ENCODE assay signal across 23 cellular contexts in the genomic region with DNA sequence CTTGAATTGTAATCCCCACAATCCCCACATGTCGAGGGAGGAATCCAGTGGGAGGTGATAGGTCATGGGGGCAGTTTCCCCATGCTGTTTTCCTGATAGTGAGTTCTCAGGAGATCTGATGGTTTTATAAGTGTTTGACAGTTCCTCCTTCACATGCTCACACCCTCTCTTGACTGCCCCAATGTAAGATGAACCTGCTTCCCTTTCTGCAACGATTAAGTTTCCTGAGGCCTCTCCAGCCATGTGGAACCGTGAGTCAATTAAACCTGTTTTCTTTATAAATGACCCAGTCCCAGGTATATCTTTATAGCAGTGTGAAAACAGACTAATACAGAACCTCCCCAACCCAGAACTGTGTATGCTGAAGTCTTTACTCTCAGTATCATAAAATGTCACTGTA.
DNase-seq lines count a peak whose midpoint lies in the region; ATAC-seq, FAIRE-seq and TF ChIP-seq lines count a peak whose summit lies in the region.
"Had no signal": no experiment of that assay in that cellular context is flagged by ENCODE, and none has a peak within 500 bp of the region (broad histone marks: within the 10 kb centered on the region; RNA-seq: fewer than 3 reads in every experiment).

No MANE protein-coding gene starts in this region.

- H3K4me1 Mint-ChIP-seq in Calu3 (ENCODE audit: low read depth, unreplicated experiment): peaks cover 46% of the 10 kb centered on the region
- H3K4me1 Mint-ChIP-seq: CD8-positive, alpha-beta memory T cell had no signal

- intact Hi-C loops in Calu3 (cut with micrococcal nuclease; ENCODE audit: unreplicated experiment): loop anchor here (5.0 kb wide), 2 partner anchors 110 to 595 kb away; no protein-coding TSS in a partner anchor
- intact Hi-C loops in PC-3 (cut with micrococcal nuclease): no loop called here

- FAIRE-seq in RCC 7860 (lab: Jason Lieb, UNC): no peak
- FAIRE-seq: A204.1, H1, K562 had no signal

- H3K9ac ChIP-seq in PC-3 (ENCODE audit: low read length): no peak overlapping the region

- H3K27me3 Mint-ChIP-seq in Calu3 (ENCODE audit: unreplicated experiment): no peaks in the 10 kb centered on the region
- H3K27me3 Mint-ChIP-seq: CD8-positive, alpha-beta memory T cell had no signal

- peak overlapping the region; percentile 92 for H3K27ac Mint-ChIP-seq in Calu3 (ENCODE audit: unreplicated experiment)
- H3K27ac Mint-ChIP-seq: CD8-positive, alpha-beta memory T cell had no signal

- H3F3A ChIP-seq in PC-3 (ENCODE audit: low read length, unreplicated experiment): no peaks in the 10 kb centered on the region

- DNase-seq in Calu3: no peak
- peak; percentile 25 to 41 for DNase-seq in Kasumi-1 (lab: John Stamatoyannopoulos, UW)
- DNase-seq in PC-3: no peak
- DNase-seq in kidney glomerular epithelial cell (lab: John Stamatoyannopoulos, UW): peak; percentile 43
- no peak for DNase-seq in RCC 7860 (ENCODE audit: low spot score)
- no peak for DNase-seq in stimulated activated CD4-positive, alpha-beta T cell treated with anti-CD3 and anti-CD28 coated beads, Interleukin-4, amount 100 ng/mL, for 24 hours
- no peak for DNase-seq in stimulated activated CD4-positive, alpha-beta T cell treated with anti-CD3 and anti-CD28 coated beads, Interleukin-1b, Interleukin-23, amount 100 ng/mL, for 48 hours
- DNase-seq: CD8-positive, alpha-beta memory T cell; EL; GF-D8; NCI-H1105; NCI-H146; NCI-H2107; NCI-H2227 treated with DMSO at 0.1 percent for 48 hours; NCI-H510A; NCI-H774; Right ventricle myocardium superior had no signal

- POLR2A ChIA-PET in PC-3 (lab: Charles Lee; ENCODE audit: unreplicated experiment): no interaction called here

- no peaks in the 10 kb centered on the region for H3K27me3 ChIP-seq in PC-3 (ENCODE audit: low read length)

- H2AFZ ChIP-seq in PC-3 (ENCODE audit: low read length): no peak overlapping the region

- peaks cover 11% of the 10 kb centered on the region for H3K36me3 Mint-ChIP-seq in Calu3 (ENCODE audit: insufficient read depth, unreplicated experiment)
- H3K36me3 Mint-ChIP-seq: CD8-positive, alpha-beta memory T cell had no signal

- H3K79me2 ChIP-seq in PC-3 (ENCODE audit: low read length): no peaks in the 10 kb centered on the region

- no peak for TF ChIP-seq CTCF in Calu3 (IDR thresholded peaks at IDR 0.05; ENCODE audit: unreplicated experiment)
- no peak for TF ChIP-seq CTCF in PC-3 (conservative IDR thresholded peaks at IDR 0.05; ENCODE audit: low read depth, low read length)

- H3K4me3 Mint-ChIP-seq in Calu3 (ENCODE audit: low read depth, unreplicated experiment): no peak overlapping the region
- H3K4me3 Mint-ChIP-seq: CD8-positive, alpha-beta memory T cell had no signal

- H4K20me1 ChIP-seq in PC-3 (ENCODE audit: low read length): no peaks in the 10 kb centered on the region

- H3K4me2 ChIP-seq in PC-3 (ENCODE audit: low read length): no peak overlapping the region

- CTCF ChIA-PET in Calu3 (lab: Charles Lee) (no interaction called here), PC-3 (lab: Charles Lee) (no interaction called here)

- peak overlapping the region; percentile 47 for H3K27ac ChIP-seq in PC-3 (ENCODE audit: low read length)
- H3K27ac ChIP-seq: C4-2B had no signal

- BruUV-seq in Calu3 (replicated peaks; lab: Mats Ljungman, UMichigan) (no TSS peak), PC-3 (replicated peaks; lab: Mats Ljungman, UMichigan) (no TSS peak)

- H3K9me2 ChIP-seq in PC-3 (replicated peaks; ENCODE audit: low read length): no peaks in the 10 kb centered on the region

- H3K4me3 ChIP-seq in PC-3 (ENCODE audit: low read length): no peak overlapping the region
- H3K4me3 ChIP-seq: K562 had no signal

- ATAC-seq in PC-3: no peak; the same call in 1 of the 2 replicates
- no peak for ATAC-seq in HG03097 (IDR thresholded peaks at IDR 0.05; ENCODE audit: low FRiP score, unreplicated experiment)
- ATAC-seq: HCT116, K562 had no signal

- peaks cover 5% of the 10 kb centered on the region for H3K9me3 Mint-ChIP-seq in Calu3 (ENCODE audit: low read depth, unreplicated experiment)

- H3K9me3 ChIP-seq in PC-3 (ENCODE audit: low read length): no peaks in the 10 kb centered on the region

- peaks cover 17% of the 10 kb centered on the region for H3K4me1 ChIP-seq in PC-3 (ENCODE audit: insufficient read depth, low read length)

- H3K36me3 ChIP-seq in PC-3 (ENCODE audit: low read depth, low read length): no peaks in the 10 kb centered on the region

Comparison
In these comparisons a context has a peak if more than half of its experiments do, and no peak if none do; other contexts are left out.
1. DNase-seq: peak in Kasumi-1 (2 of 2) and kidney glomerular epithelial cell (single experiment); none in Calu3 (single experiment), PC-3 (single experiment), RCC 7860 (single experiment), stimulated activated CD4-positive, alpha-beta T cell treated with anti-CD3 and anti-CD28 coated beads, Interleukin-4, amount 100 ng/mL, for 24 hours (single experiment) and stimulated activated CD4-positive, alpha-beta T cell treated with anti-CD3 and anti-CD28 coated beads, Interleukin-1b, Interleukin-23, amount 100 ng/mL, for 48 hours (single experiment).